In the genomic region with DNA sequence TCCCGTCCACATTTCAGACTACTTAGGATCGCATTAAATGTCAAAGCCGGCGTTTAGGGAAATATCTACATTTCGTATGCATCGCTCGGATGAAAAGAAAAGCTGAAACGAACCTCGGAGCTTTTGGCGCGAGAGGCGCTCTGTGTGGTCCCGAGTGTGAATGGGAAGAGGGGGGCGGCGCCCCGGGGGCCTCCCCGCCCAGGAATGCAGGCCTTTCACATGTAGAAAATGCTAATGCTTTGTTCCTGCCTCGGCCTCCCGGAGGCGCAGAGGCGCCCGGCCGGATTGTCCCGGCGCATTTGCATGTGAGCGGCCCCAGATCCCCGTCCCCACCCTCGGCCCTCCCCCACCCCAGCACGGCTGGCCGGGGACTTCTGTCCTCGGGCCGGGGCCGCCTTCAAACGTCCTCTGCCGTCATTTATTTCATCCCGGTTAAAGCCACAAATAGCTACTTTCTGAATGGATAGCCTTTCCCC, we compare ENCODE assay signal across 8 cellular contexts. TPM values are rescaled to one million over a fixed set of nuclear protein-coding genes. Genes with fewer than 3 reads are reported as not detected.
A peak's percentile ranks its signal among the peaks of the same experiment; 100 is the strongest.
DNase-seq lines count a peak whose midpoint lies in the region; ATAC-seq, FAIRE-seq and TF ChIP-seq lines count a peak whose summit lies in the region.

No MANE protein-coding gene starts in this region.

- 25% methylated on average over 33 of the region's 36 CpGs for WGBS in A549 (ENCODE audit: missing lambda C conversion rate)
- 58% methylated on average over 9 of the region's 36 CpGs for WGBS in mammary epithelial cell (ENCODE audit: low coverage, missing lambda C conversion rate)

- H2AFZ ChIP-seq in mammary epithelial cell (ENCODE audit: low read depth, low read length), result peak overlapping the region; percentile 93
- H2AFZ ChIP-seq in keratinocyte (ENCODE audit: control insufficient read depth, low read length), result peak overlapping the region; percentile 89

- H3K27ac ChIP-seq in A549 (peak overlapping the region; percentile 57 to 79), mammary epithelial cell (ENCODE audit: insufficient read depth, low read depth, low read length) (no peak overlapping the region), keratinocyte (ENCODE audit: control insufficient read depth, insufficient read depth, low read length) (no peak overlapping the region)

- H3K9me3 ChIP-seq in A549 (no peaks in the 10 kb centered on the region), mammary epithelial cell (replicated peaks; ENCODE audit: insufficient read depth, low read length) (no peaks in the 10 kb centered on the region), keratinocyte (ENCODE audit: control insufficient read depth, low read depth, low read length) (no peaks in the 10 kb centered on the region)

- H3K27me3 ChIP-seq in mammary epithelial cell (ENCODE audit: insufficient read depth, low read length) (no peaks in the 10 kb centered on the region), keratinocyte (ENCODE audit: control insufficient read depth, extremely low read depth, insufficient read depth, low read length) (no peaks in the 10 kb centered on the region)

- CTCF ChIA-PET in A549 (lab: Yijun Ruan, JAX), result interaction anchor here (0.6 to 2.8 kb wide), 29 partner anchors 10 to 585 kb away, joined by 3 to 30 read pairs (median 5); no protein-coding TSS in a partner anchor
- CTCF ChIA-PET in mammary epithelial cell (lab: Charles Lee; ENCODE audit: low non-redundant PET), result no interaction called here

- ATAC-seq in A549 (peak; percentile 80), HG02884 (IDR thresholded peaks at IDR 0.05; ENCODE audit: unreplicated experiment) (peak; percentile 30)

- TF ChIP-seq POLR2A in A549 (IDR thresholded peaks at IDR 0.05; ENCODE audit: low read length) (no peak), GM12891 (IDR thresholded peaks at IDR 0.05; ENCODE audit: low read depth, low read length) (no peak)

- H3K4me2 ChIP-seq in A549, result peak overlapping the region; percentile 86
- H3K4me2 ChIP-seq in mammary epithelial cell (ENCODE audit: insufficient read depth, low read depth, low read length), result peak overlapping the region; percentile 96
- peak overlapping the region; percentile 96 for H3K4me2 ChIP-seq in keratinocyte (ENCODE audit: control insufficient read depth, extremely low read depth, insufficient read depth, low read depth, low read length)

- intact Hi-C loops in mammary epithelial cell (cut with micrococcal nuclease), result loop anchor here (1.0 to 10.0 kb wide), 4 partner anchors 48 to 268 kb away; no protein-coding TSS in a partner anchor

- no peak for TF ChIP-seq EP300 in A549 (IDR thresholded peaks at IDR 0.05)

- no peak for TF ChIP-seq CTCF in A549 (IDR thresholded peaks at IDR 0.05)
- peak in 1 of 2 donors; percentile 31 for TF ChIP-seq CTCF in mammary epithelial cell (conservative IDR thresholded peaks at IDR 0.05 in 1 of 2, IDR thresholded peaks at IDR 0.05 in 1 of 2; ENCODE audit: extremely low read depth in 1 of 2, insufficient read depth in 1 of 2, low read depth in 1 of 2, low read length in 2 of 2)
- peak in 2 of 3 experiments; percentile 5 to 31 for TF ChIP-seq CTCF in keratinocyte (optimal IDR thresholded peaks at IDR 0.05 in 1 of 3, IDR thresholded peaks at IDR 0.05 in 1 of 3, conservative IDR thresholded peaks at IDR 0.05 in 1 of 3; ENCODE audit: extremely low read depth in 1 of 3, insufficient read depth in 2 of 3, low read length in 3 of 3)

- POLR2A ChIA-PET in A549 (lab: Yijun Ruan, JAX), result interaction anchor here (0.6 kb wide), 1 partner anchor 472 kb away, joined by 3 read pairs; no protein-coding TSS in a partner anchor

- FAIRE-seq in A549 (lab: Jason Lieb, UNC), result no peak
- no peak for FAIRE-seq in GM12891 (lab: Jason Lieb, UNC)
- no peak for FAIRE-seq in keratinocyte (lab: Jason Lieb, UNC)

- no peaks in the 10 kb centered on the region for H3K36me3 ChIP-seq in mammary epithelial cell (ENCODE audit: insufficient read depth, low read length)
- no peaks in the 10 kb centered on the region for H3K36me3 ChIP-seq in keratinocyte (ENCODE audit: control insufficient read depth in 2 of 2, extremely low read depth in 1 of 2, insufficient read depth in 2 of 2, low read length in 2 of 2)

- in situ Hi-C loops in mammary epithelial cell (cut with MboI; ENCODE audit: low sequenced_read_pairs in 2 of 2), result no loop called here

- dilution Hi-C loops in mammary epithelial cell (cut with HindIII; ENCODE audit: low sequenced_read_pairs), result no loop called here
- dilution Hi-C loops in keratinocyte (cut with MboI; ENCODE audit: extremely low pct_ligation_motif_present, low sequenced_read_pairs), result no loop called here

- peaks cover 4% of the 10 kb centered on the region; the same call in 1 of the 3 replicates for H3K4me1 ChIP-seq in A549
- peaks cover 9% of the 10 kb centered on the region for H3K4me1 ChIP-seq in mammary epithelial cell (ENCODE audit: insufficient read depth, low read length)
- H3K4me1 ChIP-seq in keratinocyte (ENCODE audit: control insufficient read depth, extremely low read depth, insufficient read depth, low read length), result no peaks in the 10 kb centered on the region

- H3K79me2 ChIP-seq in mammary epithelial cell (ENCODE audit: insufficient read depth, low read length) (no peaks in the 10 kb centered on the region), keratinocyte (ENCODE audit: control insufficient read depth, insufficient read depth, low read length) (no peaks in the 10 kb centered on the region)

- H4K20me1 ChIP-seq in mammary epithelial cell (ENCODE audit: insufficient read depth, low read length) (no peaks in the 10 kb centered on the region), keratinocyte (ENCODE audit: control insufficient read depth, extremely low read depth, insufficient read depth, low read length) (no peaks in the 10 kb centered on the region)

- no peak overlapping the region for H3K9ac ChIP-seq in mammary epithelial cell (ENCODE audit: insufficient read depth, low read length)
- peak overlapping the region; percentile 56 for H3K9ac ChIP-seq in keratinocyte (ENCODE audit: control insufficient read depth, extremely low read depth, insufficient read depth, low read length)

- H3K4me3 ChIP-seq in A549 (peak overlapping the region; percentile 55), mammary epithelial cell (replicated peaks in 1 of 3; ENCODE audit: insufficient read depth in 1 of 3, low read depth in 2 of 3, low read length in 3 of 3) (peak overlapping the region; percentile 54 to 64 (median 59)), keratinocyte (ENCODE audit: control insufficient read depth in 2 of 3, extremely low read depth in 1 of 3, insufficient read depth in 2 of 3, low read depth in 1 of 3, low read length in 3 of 3) (peak overlapping the region; percentile 50 to 89 (median 80))

- no peaks in the 10 kb centered on the region for H3K9me1 ChIP-seq in keratinocyte (ENCODE audit: control insufficient read depth, extremely low read depth, insufficient read depth, low read length)

- BruUV-seq in mammary epithelial cell (replicated peaks; lab: Mats Ljungman, UMichigan), result no TSS peak

- TF ChIP-seq RAD21 in A549 (conservative IDR thresholded peaks at IDR 0.05 in 1 of 2, IDR thresholded peaks at IDR 0.05 in 1 of 2), result no peak

- DNase-seq in A549 (ENCODE audit: low read depth in 1 of 2, low spot score in 1 of 2), result peak in 1 of 2 experiments; percentile 65
- DNase-seq in GM12891 (ENCODE audit: insufficient read length, low spot score), result no peak
- DNase-seq in NCI-H82 treated with DMSO at 0.1 percent for 48 hours (lab: John Stamatoyannopoulos, UW; ENCODE audit: unreplicated experiment), result peak; percentile 35
- DNase-seq in mammary epithelial cell, result no peak
- no peak for DNase-seq in keratinocyte (ENCODE audit: low read depth, low spot score)
- DNase-seq in stimulated activated CD4-positive, alpha-beta T cell treated with anti-CD3 and anti-CD28 coated beads, Interleukin-4, amount 100 ng/mL, for 1 hour, result peak; percentile 11
- DNase-seq in NCI-H446 treated with DMSO at 0.1 percent for 48 hours (lab: John Stamatoyannopoulos, UW), result no peak

TF ChIP-seq in A549, 52 proteins besides CTCF, POLR2A, EP300 and RAD21 (continues in another document):
- TF ChIP-seq HEYL (CRISPR knock-in tag; IDR thresholded peaks at IDR 0.05), result no peak
- no peak for TF ChIP-seq ZSCAN20 (CRISPR knock-in tag; IDR thresholded peaks at IDR 0.05)
- no peak for TF ChIP-seq RCOR1 (IDR thresholded peaks at IDR 0.05; ENCODE audit: low read depth, low read length)
- no peak for TF ChIP-seq BHLHE40 (IDR thresholded peaks at IDR 0.05; ENCODE audit: low read depth, low read length)
- TF ChIP-seq ZNF302 (CRISPR knock-in tag; IDR thresholded peaks at IDR 0.05), result no peak
- no peak for TF ChIP-seq NFE2L2 (conservative IDR thresholded peaks at IDR 0.05; ENCODE audit: low read length)

TF ChIP-seq in GM12891, 5 proteins besides CTCF, POLR2A, EP300 and RAD21:
- TF ChIP-seq PAX5 (IDR thresholded peaks at IDR 0.05; ENCODE audit: insufficient read depth, low read length, severe bottlenecking), result no peak
- TF ChIP-seq POU2F2 (IDR thresholded peaks at IDR 0.05; ENCODE audit: low read depth, low read length), result peak; percentile 70; the same call in 1 of the 2 replicates
- no peak for TF ChIP-seq POLR2AphosphoS5 (IDR thresholded peaks at IDR 0.05; ENCODE audit: low read depth, low read length)
TF ChIP-seq in GM12891: peak in this region for 1.

RNA-seq across cellular contexts. Expression of gene TRIM71, which starts 37.0 kb away (rescaled TPM):
- polyA plus RNA-seq in A549 (2011; rRNA removed) (0.01 TPM in 1 of 2 replicates, not detected in the other), A549 (2017; fragmentation: RNase III; extraction: RNeasy Plus Mini Kit Qiagen cat#74134 plus additional on column Dnase treatment) (not detected in 3 replicates), mammary epithelial cell (0.01 TPM), keratinocyte (under 0.01 TPM in 1 of 3 replicates, not detected in the others)
- polyA plus RNA-seq in A549 (2012; cell fraction: cytosol; rRNA removed), result under 0.01 TPM in 1 of 2 replicates, not detected in the other
- polyA plus RNA-seq in A549 (2012; cell fraction: nucleus; rRNA removed), result 0.01 TPM in 1 of 2 replicates, not detected in the other
- not detected in 2 replicates for polyA minus RNA-seq in A549 (2011; rRNA and poly(A)+ RNA removed)
- 0.01 TPM for polyA plus RNA-seq in GM12891 (2012; ENCODE audit: low read depth, missing spikeins)
- total RNA-seq in mammary epithelial cell, result under 1 TPM in 1 of 2 donors, not detected in 1; under 0.01 TPM
- polyA minus RNA-seq in mammary epithelial cell (not detected), keratinocyte (0.03 TPM in 2 of 3 replicates, not detected in the other)
- polyA plus RNA-seq in keratinocyte (2011; ENCODE audit: low read depth), result not detected
- not detected in 2 replicates for polyA plus RNA-seq in keratinocyte (2011; cell fraction: cytosol; rRNA removed)
- polyA plus RNA-seq in keratinocyte (2011; cell fraction: nucleus; rRNA removed), result not detected in 2 replicates
- not detected in 2 replicates for polyA plus RNA-seq in keratinocyte (2012; ENCODE audit: low replicate concordance)
- polyA minus RNA-seq in keratinocyte (2011; cell fraction: cytosol; rRNA and poly(A)+ RNA removed), result not detected
- polyA minus RNA-seq in keratinocyte (2011; cell fraction: nucleus; rRNA and poly(A)+ RNA removed), result not detected in 2 replicates

Comparison
In these comparisons a context has a peak if more than half of its experiments do, and no peak if none do; other contexts are left out.
1. DNase-seq: peak in NCI-H82 treated with DMSO at 0.1 percent for 48 hours (single experiment) and stimulated activated CD4-positive, alpha-beta T cell treated with anti-CD3 and anti-CD28 coated beads, Interleukin-4, amount 100 ng/mL, for 1 hour (single experiment); none in GM12891 (single experiment), mammary epithelial cell (single experiment), keratinocyte (single experiment) and NCI-H446 treated with DMSO at 0.1 percent for 48 hours (single experiment).
2. H3K27ac ChIP-seq: peak in A549 (2 of 2); none in mammary epithelial cell (single experiment) and keratinocyte (single experiment).
3. Peak in every context shown above with its lines, with median percentiles within 50 percentile points of each other: H3K4me2 ChIP-seq and H3K4me3 ChIP-seq.